ENCODE assay signal across 10 cellular contexts in genomic region chr20:8094415-8094818, GRCh38. TPM values are rescaled to one million over a fixed set of nuclear protein-coding genes. Genes with fewer than 3 reads are reported as not detected.
DNase-seq lines count a peak whose midpoint lies in the region; ATAC-seq and TF ChIP-seq lines count a peak whose summit lies in the region.
"Had no signal": no experiment of that assay in that cellular context is flagged by ENCODE, and none has a peak within 500 bp of the region (broad histone marks: within the 10 kb centered on the region; RNA-seq: fewer than 3 reads in every experiment).

No MANE protein-coding gene starts in this region.

- no peaks in the 10 kb centered on the region for H3K27me3 ChIP-seq in IMR-90 (ENCODE audit: control insufficient read depth, insufficient read depth, low read length)
- H3K27me3 ChIP-seq: SJSA1 had no signal

- no peak overlapping the region for H3K56ac ChIP-seq in IMR-90 (ENCODE audit: extremely low read depth, insufficient read depth, low read length)

- CTCF ChIA-PET in IMR-90 (lab: Yijun Ruan, JAX): no interaction called here

- no peak overlapping the region for H2BK120ac ChIP-seq in IMR-90 (ENCODE audit: low read depth, low read length)

- H4K5ac ChIP-seq in IMR-90 (ENCODE audit: low read depth, low read length): no peak overlapping the region

- H2BK20ac ChIP-seq in IMR-90 (ENCODE audit: low read depth, low read length): no peak overlapping the region

- POLR2A ChIA-PET in IMR-90 (lab: Charles Lee; ENCODE audit: unreplicated experiment): no interaction called here

- H3K4ac ChIP-seq in IMR-90 (ENCODE audit: low read depth, low read length): no peak overlapping the region

- no TSS peak for BruUV-seq in IMR-90 (replicated peaks; lab: Mats Ljungman, UMichigan)

- in situ Hi-C loops in IMR-90 (cut with MboI; ENCODE audit: low sequenced_read_pairs): no loop called here

- 0 out of 2 replicates have a peak, but pooled peaks cover 1% of the 10 kb centered on the region for H3K4me1 ChIP-seq in IMR-90 (ENCODE audit: control insufficient read depth, insufficient read depth, low read length)
- H3K4me1 ChIP-seq: SJSA1 had no signal

- no peak overlapping the region for H3K14ac ChIP-seq in IMR-90 (replicated peaks; ENCODE audit: low read depth, low read length)

- TF ChIP-seq POLR2A in IMR-90 (IDR thresholded peaks at IDR 0.05; ENCODE audit: low read depth, low read length): no peak

- H4K8ac ChIP-seq in IMR-90 (ENCODE audit: low read depth in 2 of 2, low read length in 2 of 2): no peak overlapping the region

- dilution Hi-C loops in IMR-90 (cut with HindIII; ENCODE audit: low sequenced_read_pairs, unreplicated experiment): no loop called here

- no peak overlapping the region for H3K4me2 ChIP-seq in IMR-90 (ENCODE audit: low read depth, low read length)

- TF ChIP-seq CTCF in IMR-90 (conservative IDR thresholded peaks at IDR 0.05; ENCODE audit: low read depth, low read length): no peak

- WGBS in IMR-90 (ENCODE audit: extremely low coverage in 2 of 2, insufficient read length in 1 of 2), 2 experiments: no CpG with 5 or more reads among the region's 1 CpG

- no peak overlapping the region for H2AFZ ChIP-seq in IMR-90 (replicated peaks; ENCODE audit: low read length, poor library complexity)

- intact Hi-C loops in IMR-90 (cut with micrococcal nuclease): no loop called here

- no peaks in the 10 kb centered on the region for H4K20me1 ChIP-seq in IMR-90 (ENCODE audit: insufficient read depth, low read length)

- no peak overlapping the region for H2BK15ac ChIP-seq in IMR-90 (ENCODE audit: low read depth, low read length)

- H3K18ac ChIP-seq in IMR-90 (ENCODE audit: low read depth, low read length): no peak overlapping the region

- TF ChIP-seq RAD21 in IMR-90 (IDR thresholded peaks at IDR 0.05; ENCODE audit: low read length): no peak

- H4K91ac ChIP-seq in IMR-90 (ENCODE audit: insufficient read depth, low read depth, low read length): no peak overlapping the region

- no peak overlapping the region for H3K4me3 ChIP-seq in IMR-90 (ENCODE audit: insufficient read depth, low read depth, low read length)
- H3K4me3 ChIP-seq: SJSA1 had no signal

- H3K79me1 ChIP-seq in IMR-90 (ENCODE audit: low read depth in 1 of 2, low read length in 2 of 2): no peaks in the 10 kb centered on the region

- no peak overlapping the region for H3K9ac ChIP-seq in IMR-90 (ENCODE audit: low read depth, low read length)

- H2BK5ac ChIP-seq in IMR-90 (ENCODE audit: low read depth, low read length, poor library complexity, severe bottlenecking): no peak overlapping the region

- H3K36me3 ChIP-seq in IMR-90 (ENCODE audit: control insufficient read depth, insufficient read depth, low read length): no peaks in the 10 kb centered on the region
- H3K36me3 ChIP-seq: SJSA1 had no signal

- ATAC-seq in IMR-90 (ENCODE audit: low read depth) (no peak), GM21825 (IDR thresholded peaks at IDR 0.05; ENCODE audit: unreplicated experiment) (no peak)
- ATAC-seq: activated T-cell treated with anti-CD3 and anti-CD28 coated beads, Interleukin-2, amount 50 U/mL, for 72 hours had no signal

- no peaks in the 10 kb centered on the region for H3K9me3 ChIP-seq in IMR-90 (ENCODE audit: control insufficient read depth, insufficient read depth, low read length)
- H3K9me3 ChIP-seq: SJSA1 had no signal

- peaks cover 2% of the 10 kb centered on the region; the same call in 1 of the 2 replicates for H3K9me1 ChIP-seq in IMR-90 (ENCODE audit: insufficient read depth, low read length)

- no peak overlapping the region for H3K27ac ChIP-seq in IMR-90 (ENCODE audit: insufficient read depth, low read length)
- H3K27ac ChIP-seq: SJSA1 had no signal

- no peak overlapping the region for H2AK5ac ChIP-seq in IMR-90 (ENCODE audit: low read depth, low read length)

- DNase-seq in IMR-90 (peak; percentile 22), astrocyte of the hippocampus (ENCODE audit: low read depth, low spot score) (peak; percentile 49), iris pigment epithelial cell (ENCODE audit: low read depth) (peak; percentile 84), smooth muscle cell of the brain vasculature (ENCODE audit: low read depth, low spot score) (peak; percentile 80), AG08396 (ENCODE audit: low spot score) (no peak), NCI-H187 treated with DMSO at 0.1 percent for 48 hours (lab: John Stamatoyannopoulos, UW) (no peak)
- DNase-seq in stimulated activated CD8-positive, alpha-beta memory T cell treated with anti-CD3 and anti-CD28 coated beads, Interleukin-4, amount 100 ng/mL, for 48 hours: no peak
- DNase-seq: activated T-cell treated with anti-CD3 and anti-CD28 coated beads, Interleukin-2, amount 50 U/mL, for 72 hours had no signal

- no peak overlapping the region for H2AK9ac ChIP-seq in IMR-90 (replicated peaks; ENCODE audit: low read depth, low read length, poor library complexity)

- H3K23ac ChIP-seq in IMR-90 (ENCODE audit: low read depth, low read length): no peak overlapping the region

TF ChIP-seq in IMR-90, 13 proteins besides CTCF, POLR2A, EP300 and RAD21:
- TF ChIP-seq SMC3 (IDR thresholded peaks at IDR 0.05; ENCODE audit: low read depth, low read length) (no peak), CHD1 (IDR thresholded peaks at IDR 0.05; ENCODE audit: low read depth, low read length) (no peak), RFX5 (IDR thresholded peaks at IDR 0.05; ENCODE audit: low read depth, low read length) (no peak)
TF ChIP-seq in IMR-90: peak in this region for 0.

RNA-seq across cellular contexts. Expression of gene PLCB1, which starts 37.6 kb away (rescaled TPM):
- total RNA-seq in IMR-90 (2012; rRNA removed): 16.1 and 17.5 TPM in 2 replicates
- polyA plus RNA-seq in IMR-90 (2012; rRNA removed): 4.4 and 5.6 TPM in 2 replicates
- 2.1 and 2.3 TPM in 2 replicates for polyA plus RNA-seq in IMR-90 (2012; cell fraction: cytosol; rRNA removed)
- polyA plus RNA-seq in IMR-90 (2012; cell fraction: nucleus; rRNA removed; ENCODE audit: low replicate concordance): 1.3 and 5.0 TPM in 2 replicates

Comparison
In these comparisons a context has a peak if more than half of its experiments do, and no peak if none do; other contexts are left out.
1. DNase-seq: peak in IMR-90 (single experiment), astrocyte of the hippocampus (single experiment), iris pigment epithelial cell (single experiment) and smooth muscle cell of the brain vasculature (single experiment); none in stimulated activated CD8-positive, alpha-beta memory T cell treated with anti-CD3 and anti-CD28 coated beads, Interleukin-4, amount 100 ng/mL, for 48 hours (single experiment), AG08396 (single experiment) and NCI-H187 treated with DMSO at 0.1 percent for 48 hours (single experiment).